ENCODE assay signal across 8 cellular contexts in genomic region chr22:37802310-37803194, GRCh38. TPM values are rescaled to one million over a fixed set of nuclear protein-coding genes. Genes with fewer than 3 reads are reported as not detected.
A peak's percentile ranks its signal among the peaks of the same experiment; 100 is the strongest.
DNase-seq lines count a peak whose midpoint lies in the region; ATAC-seq, FAIRE-seq and TF ChIP-seq lines count a peak whose summit lies in the region.

No MANE protein-coding gene starts in this region.

- peak overlapping the region; percentile 60; the same call in 1 of the 2 replicates for H3K9ac ChIP-seq in iPS-20b (ENCODE audit: low read depth, low read length)

- FAIRE-seq in A549 (lab: Jason Lieb, UNC) = no peak

- H3K4me2 ChIP-seq in A549 = peak overlapping the region; percentile 99

- H3K4me3 ChIP-seq in A549 = peak overlapping the region; percentile 64
- peak overlapping the region; percentile 57 for H3K4me3 ChIP-seq in body of pancreas
- H3K4me3 ChIP-seq in iPS-20b (ENCODE audit: low read length) = peak overlapping the region; percentile 90
- peak overlapping the region; percentile 60 to 75 (median 70) for H3K4me3 ChIP-seq in gastrocnemius medialis

- in situ Hi-C loops in gastrocnemius medialis (cut with MboI; ENCODE audit: low sequenced_read_pairs in 4 of 4) = loop anchor here in 1 of 4 donors (25.0 kb wide), 1 partner anchor 160 kb away; the partner anchor contains the start of genes C22orf23 and POLR2F

- H3K9me3 ChIP-seq in A549 (no peaks in the 10 kb centered on the region), body of pancreas (no peaks in the 10 kb centered on the region), iPS-20b (ENCODE audit: insufficient read depth, low read depth, low read length) (no peaks in the 10 kb centered on the region), gastrocnemius medialis (no peaks in the 10 kb centered on the region)

- POLR2A ChIA-PET in A549 (lab: Yijun Ruan, JAX) = interaction anchor here (0.6 kb wide), 1 partner anchor 8 kb away, joined by 4 read pairs; no protein-coding TSS in a partner anchor

- TF ChIP-seq POLR2A in A549 (IDR thresholded peaks at IDR 0.05; ENCODE audit: low read length) (no peak), body of pancreas (IDR thresholded peaks at IDR 0.05) (peak; percentile 50 to 75 (median 63)), gastrocnemius medialis (IDR thresholded peaks at IDR 0.05) (no peak)

- no peaks in the 10 kb centered on the region for H3K36me3 ChIP-seq in body of pancreas (replicated peaks in 1 of 2; ENCODE audit: insufficient read depth in 1 of 2, low read depth in 2 of 2)
- H3K36me3 ChIP-seq in iPS-20b (ENCODE audit: insufficient read depth, low read depth, low read length) = no peaks in the 10 kb centered on the region
- H3K36me3 ChIP-seq in gastrocnemius medialis = no peaks in the 10 kb centered on the region

- no peak for TF ChIP-seq RAD21 in A549 (conservative IDR thresholded peaks at IDR 0.05 in 1 of 2, IDR thresholded peaks at IDR 0.05 in 1 of 2)

- TF ChIP-seq CTCF in A549 (IDR thresholded peaks at IDR 0.05) (no peak), body of pancreas (IDR thresholded peaks at IDR 0.05) (no peak), gastrocnemius medialis (IDR thresholded peaks at IDR 0.05 in 4 of 5, conservative IDR thresholded peaks at IDR 0.05 in 1 of 5) (no peak)

- intact Hi-C loops in body of pancreas (cut with DNase I) (no loop called here), gastrocnemius medialis (cut with DNase I; ENCODE audit: low total_unique reads) (no loop called here)

- no peak for TF ChIP-seq EP300 in A549 (IDR thresholded peaks at IDR 0.05)

- peak in 1 of 2 experiments; percentile 45 for DNase-seq in A549 (ENCODE audit: low read depth in 1 of 2, low spot score in 1 of 2)
- DNase-seq in ELR (ENCODE audit: low read depth) = peak; percentile 40
- DNase-seq in NCI-H748 treated with DMSO at 0.1 percent for 48 hours (lab: John Stamatoyannopoulos, UW) = peak; percentile 27
- DNase-seq in body of pancreas = peak; percentile 70 to 83 (median 72)
- DNase-seq in gastrocnemius medialis = peak in 1 of 2 donors; percentile 39

- H3K27ac ChIP-seq in A549 (peak overlapping the region; percentile 78 to 99), body of pancreas (peak overlapping the region; percentile 74 to 92 (median 88)), iPS-20b (ENCODE audit: low read length) (no peak overlapping the region), gastrocnemius medialis (peak overlapping the region; percentile 12 to 68 (median 30))

- peak; percentile 55 to 57; a peak in 5 of 6 replicates for ATAC-seq in A549
- ATAC-seq in body of pancreas = peak; percentile 47
- no peak for ATAC-seq in gastrocnemius medialis
- ATAC-seq in GM19467 (IDR thresholded peaks at IDR 0.05; ENCODE audit: unreplicated experiment) = no peak
- no peak for ATAC-seq in GM19023 (IDR thresholded peaks at IDR 0.05; ENCODE audit: unreplicated experiment)

- H3K27me3 ChIP-seq in body of pancreas (no peaks in the 10 kb centered on the region), iPS-20b (ENCODE audit: insufficient read depth, low read length) (peaks cover 67% of the 10 kb centered on the region), gastrocnemius medialis (no peaks in the 10 kb centered on the region)

- 5% methylated on average over 22 of the region's 63 CpGs for WGBS in A549 (ENCODE audit: missing lambda C conversion rate)
- WGBS in body of pancreas, 2 donors = 1 to 2% methylated on average over 16 to 63 of the region's 63 CpGs

- H3K4me1 ChIP-seq in A549 (peaks cover 16% of the 10 kb centered on the region), body of pancreas (peaks cover 38% of the 10 kb centered on the region), iPS-20b (ENCODE audit: insufficient read depth, low read length) (peaks cover 18% of the 10 kb centered on the region; the same call in 1 of the 2 replicates), gastrocnemius medialis (peaks cover 10 to 12% of the 10 kb centered on the region in 2 donors)

- CTCF ChIA-PET in A549 (lab: Yijun Ruan, JAX) = interaction anchor here (1.5 to 2.6 kb wide), 3 partner anchors 10 to 160 kb away, joined by 4 to 8 read pairs (median 6); no protein-coding TSS in a partner anchor

TF ChIP-seq in A549, 52 proteins besides CTCF, POLR2A, EP300 and RAD21:
- TF ChIP-seq CEBPB (IDR thresholded peaks at IDR 0.05) (0 out of 4 replicates have a peak, but pooled peaks of 1 of the 2 experiments have one; percentile 23), CHD2 (IDR thresholded peaks at IDR 0.05; ENCODE audit: low read length, partially characterized antibody) (peak; percentile 67), RFX5 (IDR thresholded peaks at IDR 0.05) (no peak), ESRRA (IDR thresholded peaks at IDR 0.05; ENCODE audit: borderline replicate concordance, low read length) (no peak), REST (IDR thresholded peaks at IDR 0.05) (peak; percentile 74)
TF ChIP-seq in A549: peak in this region for 3.

RNA-seq across cellular contexts. Expression of gene GCAT, which starts 5.2 kb away (rescaled TPM):
- polyA plus RNA-seq in A549 (2011; rRNA removed) (1.2 and 1.3 TPM in 2 replicates), A549 (2017; fragmentation: RNase III; extraction: RNeasy Plus Mini Kit Qiagen cat#74134 plus additional on column Dnase treatment) (2.1 to 3.1 TPM (median 2.6 TPM) in 3 replicates)
- 3.2 and 4.8 TPM in 2 replicates for polyA plus RNA-seq in A549 (2012; cell fraction: cytosol; rRNA removed)
- polyA plus RNA-seq in A549 (2012; cell fraction: nucleus; rRNA removed) = 5.1 and 6.7 TPM in 2 replicates
- 2.2 and 3.6 TPM in 2 replicates for polyA minus RNA-seq in A549 (2011; rRNA and poly(A)+ RNA removed)
- total RNA-seq in body of pancreas (10 to 100 TPM; 31.6 to 42.5 TPM), gastrocnemius medialis (10 to 100 TPM in 3 of 4 donors, 1 to 10 TPM in 1; 10.0 to 21.5 (median 15.1) TPM)

RNA-seq across cellular contexts. Expression of gene GALR3, which starts 20.6 kb away (rescaled TPM):
- polyA plus RNA-seq in A549 (2011; rRNA removed) (not detected in 2 replicates), A549 (2017; fragmentation: RNase III; extraction: RNeasy Plus Mini Kit Qiagen cat#74134 plus additional on column Dnase treatment) (not detected in 3 replicates)
- not detected in 2 replicates for polyA plus RNA-seq in A549 (2012; cell fraction: cytosol; rRNA removed)
- 0.06 TPM in 1 of 2 replicates, not detected in the other for polyA plus RNA-seq in A549 (2012; cell fraction: nucleus; rRNA removed)
- not detected in 2 replicates for polyA minus RNA-seq in A549 (2011; rRNA and poly(A)+ RNA removed)
- total RNA-seq in body of pancreas (not detected), gastrocnemius medialis (not detected)

RNA-seq across cellular contexts. Expression of gene ANKRD54, which starts 41.6 kb away (rescaled TPM):
- polyA plus RNA-seq in A549 (2011; rRNA removed) (13.2 and 15.2 TPM in 2 replicates), A549 (2017; fragmentation: RNase III; extraction: RNeasy Plus Mini Kit Qiagen cat#74134 plus additional on column Dnase treatment) (19.3 to 21.8 TPM (median 21.1 TPM) in 3 replicates)
- 27.2 and 35.3 TPM in 2 replicates for polyA plus RNA-seq in A549 (2012; cell fraction: cytosol; rRNA removed)
- polyA plus RNA-seq in A549 (2012; cell fraction: nucleus; rRNA removed) = 50.3 and 76.5 TPM in 2 replicates
- 14.0 and 17.0 TPM in 2 replicates for polyA minus RNA-seq in A549 (2011; rRNA and poly(A)+ RNA removed)
- total RNA-seq in body of pancreas (10 to 100 TPM; 38.1 to 88.0 TPM), gastrocnemius medialis (10 to 100 TPM; 20.8 to 43.9 (median 27.3) TPM)

RNA-seq across cellular contexts. Expression of gene EIF3L, which starts 46.7 kb away (rescaled TPM):
- polyA plus RNA-seq in A549 (2011; rRNA removed) = 423 and 493 TPM in 2 replicates
- 206 and 272 TPM in 2 replicates for polyA plus RNA-seq in A549 (2012; cell fraction: cytosol; rRNA removed)
- polyA plus RNA-seq in A549 (2012; cell fraction: nucleus; rRNA removed) = 133 and 171 TPM in 2 replicates
- 212 to 222 TPM (median 218 TPM) in 3 replicates for polyA plus RNA-seq in A549 (2017; fragmentation: RNase III; extraction: RNeasy Plus Mini Kit Qiagen cat#74134 plus additional on column Dnase treatment)
- polyA minus RNA-seq in A549 (2011; rRNA and poly(A)+ RNA removed) = 412 and 554 TPM in 2 replicates
- 100 to 1,000 TPM; 139 to 230 TPM for total RNA-seq in body of pancreas
- 100 to 1,000 TPM; 291 to 406 (median 343) TPM for total RNA-seq in gastrocnemius medialis

Comparison
In these comparisons a context has a peak if more than half of its experiments do, and no peak if none do; other contexts are left out.
1. ATAC-seq: peak in A549 (2 of 2) and body of pancreas (single experiment); none in gastrocnemius medialis (0 of 2), GM19467 (single experiment) and GM19023 (single experiment).
2. POLR2A ChIP-seq: peak in body of pancreas (3 of 3); none in A549 (single experiment) and gastrocnemius medialis (0 of 2).
3. Peak in every context shown above with its lines, with median percentiles within 50 percentile points of each other: H3K4me3 ChIP-seq.